ENCODE assay signal across 23 cellular contexts in the genomic region with DNA sequence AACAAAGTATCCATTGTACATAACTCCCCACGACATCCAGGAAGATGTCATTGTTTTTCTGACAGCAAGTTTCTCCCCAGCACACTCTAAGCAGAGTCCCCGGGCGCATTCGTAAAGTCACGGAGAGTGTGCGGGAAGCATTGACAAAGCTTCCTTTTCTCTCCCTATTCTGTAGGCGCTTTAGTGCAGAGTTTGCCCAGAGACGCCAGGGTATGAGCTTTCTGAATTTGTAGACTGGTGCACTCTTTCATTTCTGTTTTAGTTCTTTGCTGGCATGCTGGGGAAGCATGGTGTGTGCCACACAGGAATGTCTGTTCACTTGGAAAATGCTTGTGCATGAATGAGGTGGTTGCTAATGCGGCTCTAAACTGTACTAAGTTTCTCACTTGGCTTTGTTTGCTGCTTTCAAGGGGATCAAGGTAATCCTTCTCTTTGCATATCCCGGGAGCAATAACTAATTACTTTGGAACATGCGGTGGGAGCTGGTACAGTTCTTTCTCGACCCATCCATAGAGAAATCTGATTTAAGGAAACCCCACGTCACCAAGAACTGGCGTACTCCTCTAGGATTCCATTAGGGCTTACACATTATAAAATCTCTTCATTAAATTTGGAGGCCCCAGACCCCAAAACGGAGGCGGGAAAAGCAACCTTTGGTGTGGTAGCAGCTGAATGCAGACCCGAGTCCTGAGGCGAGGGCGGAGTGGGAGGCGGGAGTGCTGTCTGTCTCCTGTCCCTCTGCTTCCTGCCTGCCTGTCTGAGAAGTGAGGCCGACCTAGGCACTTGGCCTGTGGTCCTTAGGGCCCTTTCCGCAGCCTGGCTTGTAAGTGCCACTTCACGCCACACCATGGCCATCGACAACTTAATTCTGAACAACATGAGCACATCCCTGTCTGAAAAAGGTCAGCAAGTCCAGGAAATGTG.
DNase-seq lines count a peak whose midpoint lies in the region; ATAC-seq lines count a peak whose summit lies in the region.
"Had no signal": no experiment of that assay in that cellular context is flagged by ENCODE, and none has a peak within 500 bp of the region (broad histone marks: within the 10 kb centered on the region; RNA-seq: fewer than 3 reads in every experiment).

No MANE protein-coding gene starts in this region.

- intact Hi-C loops in head of caudate nucleus (cut with DNase I), result loop anchor here (10.0 kb wide), 1 partner anchor 57 kb away; no protein-coding TSS in a partner anchor

- H3K27ac ChIP-seq in skin epidermis, result peak overlapping the region in 11 of 21 experiments; percentile 8 to 78 (median 35)
- H3K27ac ChIP-seq: BLaER1, brain microvascular endothelial cell, colonic mucosa, esophagus muscularis mucosa, lower lobe of right lung had no signal

- no peak overlapping the region for H3K4me3 ChIP-seq in skin epidermis
- H3K4me3 ChIP-seq: BLaER1, colonic mucosa, esophagus muscularis mucosa, lower lobe of right lung, smooth muscle cell had no signal

- no peak for ATAC-seq in GM18873 (IDR thresholded peaks at IDR 0.05; ENCODE audit: low FRiP score, unreplicated experiment)
- ATAC-seq in HG03571 (IDR thresholded peaks at IDR 0.05; ENCODE audit: unreplicated experiment), result no peak
- ATAC-seq: lower lobe of right lung had no signal

- DNase-seq in ELF-1 (ENCODE audit: low read depth, low spot score), result peak; percentile 37
- peak; percentile 64 for DNase-seq in astrocyte of the hippocampus (ENCODE audit: low read depth, low spot score)
- DNase-seq in head of caudate nucleus, result peak in 26 of 42 donors; percentile 37 to 77 (median 55)
- no peak for DNase-seq in NCI-H1694 (lab: John Stamatoyannopoulos, UW)
- no peak for DNase-seq in effector CD4-positive, alpha-beta T cell
- DNase-seq: ACHN; activated CD4-positive, alpha-beta memory T cell treated with anti-CD3 and anti-CD28 coated beads for 36 hours; activated CD4-positive, CD25-positive, alpha-beta regulatory T cell; activated CD8-positive, alpha-beta memory T cell treated with anti-CD3 and anti-CD28 coated beads, Interleukin-2, amount 50 U/mL, for 48 hours; activated naive CD8-positive, alpha-beta T cell treated with anti-CD3 and anti-CD28 coated beads, Interleukin-2, amount 10 ng/mL, durations not matched to agents 7 days and 5 days; brain microvascular endothelial cell; Calu3; colonic mucosa; HFFc6; lower lobe of right lung; NCI-H1417; stimulated activated CD4-positive, alpha-beta T cell treated with anti-CD3 and anti-CD28 coated beads, Interleukin-2, amount 100 ng/mL, for 24 hours had no signal

Comparison
In these comparisons a context has a peak if more than half of its experiments do, and no peak if none do; other contexts are left out.
1. DNase-seq: peak in ELF-1 (single experiment), astrocyte of the hippocampus (single experiment) and head of caudate nucleus (26 of 42); none in NCI-H1694 (single experiment) and effector CD4-positive, alpha-beta T cell (single experiment).